1 cellular context compared by ENCODE assay signal in genomic region chr12:121209629-121210572, GRCh38.
TF ChIP-seq lines count a peak whose summit lies in the region.

A gene with protein sequence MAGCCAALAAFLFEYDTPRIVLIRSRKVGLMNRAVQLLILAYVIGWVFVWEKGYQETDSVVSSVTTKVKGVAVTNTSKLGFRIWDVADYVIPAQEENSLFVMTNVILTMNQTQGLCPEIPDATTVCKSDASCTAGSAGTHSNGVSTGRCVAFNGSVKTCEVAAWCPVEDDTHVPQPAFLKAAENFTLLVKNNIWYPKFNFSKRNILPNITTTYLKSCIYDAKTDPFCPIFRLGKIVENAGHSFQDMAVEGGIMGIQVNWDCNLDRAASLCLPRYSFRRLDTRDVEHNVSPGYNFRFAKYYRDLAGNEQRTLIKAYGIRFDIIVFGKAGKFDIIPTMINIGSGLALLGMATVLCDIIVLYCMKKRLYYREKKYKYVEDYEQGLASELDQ (plus strand): TSS chr12:121210129. CDS start chr12:121210165, 36 bp downstream.

TF ChIP-seq in K562, 482 proteins besides CTCF, POLR2A, EP300 and RAD21 (continued from another document and continues in another):
- TF ChIP-seq ZNF277 (CRISPR knock-in tag; IDR thresholded peaks at IDR 0.05; ENCODE audit: borderline replicate concordance) (no peak), EHMT2 (IDR thresholded peaks at IDR 0.05) (no peak), THRAP3 (IDR thresholded peaks at IDR 0.05; ENCODE audit: borderline replicate concordance) (0 out of 2 replicates have a peak, but pooled peaks have one; percentile 21), JUN (IDR thresholded peaks at IDR 0.05; ENCODE audit: borderline replicate concordance, low read depth, low read length) (peak; percentile 3; the same call in 1 of the 2 replicates), JUN (CRISPR knock-in tag; IDR thresholded peaks at IDR 0.05; ENCODE audit: borderline replicate concordance) (peak; percentile 78; the same call in 1 of the 2 replicates), NFE2L1 (tag; IDR thresholded peaks at IDR 0.05; ENCODE audit: borderline replicate concordance, low read depth) (no peak), RBM22 (IDR thresholded peaks at IDR 0.05; ENCODE audit: low read depth, low read length, poor library complexity, severe bottlenecking) (no peak), ZBTB12 (CRISPR knock-in tag; IDR thresholded peaks at IDR 0.05) (peak; percentile 57), ZBTB34 (CRISPR knock-in tag; IDR thresholded peaks at IDR 0.05) (no peak), MTA3 (IDR thresholded peaks at IDR 0.05; ENCODE audit: borderline replicate concordance) (peak; percentile 91), HNRNPH1 (optimal IDR thresholded peaks at IDR 0.05; ENCODE audit: low read depth, low read length) (peak; percentile 42), HEY1 (CRISPR knock-in tag; IDR thresholded peaks at IDR 0.05; ENCODE audit: borderline replicate concordance) (no peak), RBM14 (IDR thresholded peaks at IDR 0.05; ENCODE audit: borderline replicate concordance, insufficient read depth, low read depth, low read length) (0 out of 2 replicates have a peak, but pooled peaks have one; percentile 43), BCL6 (CRISPR knock-in tag; IDR thresholded peaks at IDR 0.05) (no peak), NRF1 (conservative IDR thresholded peaks at IDR 0.05 in 1 of 2, IDR thresholded peaks at IDR 0.05 in 1 of 2) (peak; percentile 47 to 64; a peak in 3 of 4 replicates), HOMEZ (CRISPR knock-in tag; IDR thresholded peaks at IDR 0.05) (no peak), MTA2 (IDR thresholded peaks at IDR 0.05; ENCODE audit: low read depth) (0 out of 2 replicates have a peak, but pooled peaks have one; percentile 6), RCOR1 (IDR thresholded peaks at IDR 0.05; ENCODE audit: borderline replicate concordance in 1 of 2, low read depth in 2 of 2, low read length in 2 of 2) (0 out of 4 replicates have a peak, but pooled peaks of 1 of the 2 experiments have one; percentile 22), NEUROD1 (IDR thresholded peaks at IDR 0.05; ENCODE audit: borderline replicate concordance, low read depth, low read length, partially characterized antibody) (no peak), MAZ (CRISPR knock-in tag; conservative IDR thresholded peaks at IDR 0.05 in 1 of 2, IDR thresholded peaks at IDR 0.05 in 1 of 2) (peak; percentile 95 to 96), CC2D1A (IDR thresholded peaks at IDR 0.05) (peak; percentile 38; the same call in 1 of the 2 replicates), KAT7 (CRISPR knock-in tag; IDR thresholded peaks at IDR 0.05; ENCODE audit: borderline replicate concordance) (no peak), HMGXB4 (CRISPR knock-in tag; IDR thresholded peaks at IDR 0.05) (no peak), LCOR (CRISPR knock-in tag; IDR thresholded peaks at IDR 0.05) (no peak; the same call in 1 of the 2 replicates), ZC3H8 (IDR thresholded peaks at IDR 0.05) (no peak), ZZZ3 (IDR thresholded peaks at IDR 0.05) (no peak), ZFP36 (IDR thresholded peaks at IDR 0.05; ENCODE audit: low read depth, low read length, partially characterized antibody) (peak; percentile 11), MYC (IDR thresholded peaks at IDR 0.05; ENCODE audit: low read depth, low read length) (peak; percentile 74), MYC (CRISPR knock-in tag; IDR thresholded peaks at IDR 0.05; ENCODE audit: borderline replicate concordance, low read depth) (no peak), SMARCA4 (IDR thresholded peaks at IDR 0.05) (0 out of 2 replicates have a peak, but pooled peaks have one; percentile 24), ZNF384 (IDR thresholded peaks at IDR 0.05; ENCODE audit: low read depth, low read length) (peak; percentile 89), TEAD4 (IDR thresholded peaks at IDR 0.05; ENCODE audit: low read length) (no peak), TEAD4 (CRISPR knock-in tag; IDR thresholded peaks at IDR 0.05; ENCODE audit: borderline replicate concordance) (peak; percentile 61; the same call in 1 of the 2 replicates), NFIX (CRISPR knock-in tag; IDR thresholded peaks at IDR 0.05; ENCODE audit: low read depth) (no peak), PRPF4 (IDR thresholded peaks at IDR 0.05; ENCODE audit: insufficient read depth, low read depth, low read length, poor library complexity, severe bottlenecking) (peak; percentile 58), ZNF639 (CRISPR knock-in tag; conservative IDR thresholded peaks at IDR 0.05 in 1 of 2, IDR thresholded peaks at IDR 0.05 in 1 of 2) (peak; percentile 13 to 93; a peak in 2 of 4 replicates), HNRNPK (IDR thresholded peaks at IDR 0.05; ENCODE audit: low read depth, low read length, poor library complexity, severe bottlenecking) (peak; percentile 77), ZNF224 (CRISPR knock-in tag; IDR thresholded peaks at IDR 0.05) (no peak), NONO (IDR thresholded peaks at IDR 0.05; ENCODE audit: low read depth in 2 of 2, low read length in 1 of 2) (peak; percentile 73 to 94), RBBP5 (IDR thresholded peaks at IDR 0.05; ENCODE audit: borderline replicate concordance, insufficient read depth, low read length, poor library complexity, severe bottlenecking) (peak; percentile 97), NR2C1 (IDR thresholded peaks at IDR 0.05) (no peak), NR2C1 (tag; IDR thresholded peaks at IDR 0.05) (peak; percentile 63; the same call in 1 of the 2 replicates), CAMTA2 (CRISPR knock-in tag; conservative IDR thresholded peaks at IDR 0.05) (no peak), SP2 (IDR thresholded peaks at IDR 0.05; ENCODE audit: extremely low read depth, low read depth, low read length, poor library complexity, severe bottlenecking) (peak; percentile 54), CHD4 (IDR thresholded peaks at IDR 0.05; ENCODE audit: insufficient read depth, insufficient replicate concordance, low read depth, low read length, poor library complexity, severe bottlenecking) (no peak), RHOXF2B (CRISPR knock-in tag; conservative IDR thresholded peaks at IDR 0.05) (no peak), WHSC1 (IDR thresholded peaks at IDR 0.05; ENCODE audit: low read length) (no peak), HDAC1 (IDR thresholded peaks at IDR 0.05) (peak in 1 of 2 experiments; percentile 52; a peak in 1 of 4 replicates), BRF2 (IDR thresholded peaks at IDR 0.05; ENCODE audit: borderline replicate concordance, insufficient read depth, insufficient read length) (no peak), TAF1 (IDR thresholded peaks at IDR 0.05; ENCODE audit: control insufficient read depth, extremely low read depth, insufficient read depth, low read length, severe bottlenecking) (peak; percentile 85), MEIS2 (IDR thresholded peaks at IDR 0.05; ENCODE audit: partially characterized antibody) (no peak), LARP7 (IDR thresholded peaks at IDR 0.05) (no peak), KLF13 (tag; IDR thresholded peaks at IDR 0.05; ENCODE audit: borderline replicate concordance, low read depth) (peak; percentile 67; the same call in 1 of the 2 replicates), NCOA2 (IDR thresholded peaks at IDR 0.05; ENCODE audit: partially characterized antibody in 2 of 2) (no peak), FOXK1 (CRISPR knock-in tag; IDR thresholded peaks at IDR 0.05; ENCODE audit: borderline replicate concordance) (no peak)
- TF ChIP-seq, protein P1, sequence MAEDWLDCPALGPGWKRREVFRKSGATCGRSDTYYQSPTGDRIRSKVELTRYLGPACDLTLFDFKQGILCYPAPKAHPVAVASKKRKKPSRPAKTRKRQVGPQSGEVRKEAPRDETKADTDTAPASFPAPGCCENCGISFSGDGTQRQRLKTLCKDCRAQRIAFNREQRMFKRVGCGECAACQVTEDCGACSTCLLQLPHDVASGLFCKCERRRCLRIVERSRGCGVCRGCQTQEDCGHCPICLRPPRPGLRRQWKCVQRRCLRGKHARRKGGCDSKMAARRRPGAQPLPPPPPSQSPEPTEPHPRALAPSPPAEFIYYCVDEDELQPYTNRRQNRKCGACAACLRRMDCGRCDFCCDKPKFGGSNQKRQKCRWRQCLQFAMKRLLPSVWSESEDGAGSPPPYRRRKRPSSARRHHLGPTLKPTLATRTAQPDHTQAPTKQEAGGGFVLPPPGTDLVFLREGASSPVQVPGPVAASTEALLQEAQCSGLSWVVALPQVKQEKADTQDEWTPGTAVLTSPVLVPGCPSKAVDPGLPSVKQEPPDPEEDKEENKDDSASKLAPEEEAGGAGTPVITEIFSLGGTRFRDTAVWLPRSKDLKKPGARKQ (CRISPR knock-in tag; IDR thresholded peaks at IDR 0.05) = 0 out of 2 replicates have a peak, but pooled peaks have one; percentile 40
- TF ChIP-seq, protein P2, sequence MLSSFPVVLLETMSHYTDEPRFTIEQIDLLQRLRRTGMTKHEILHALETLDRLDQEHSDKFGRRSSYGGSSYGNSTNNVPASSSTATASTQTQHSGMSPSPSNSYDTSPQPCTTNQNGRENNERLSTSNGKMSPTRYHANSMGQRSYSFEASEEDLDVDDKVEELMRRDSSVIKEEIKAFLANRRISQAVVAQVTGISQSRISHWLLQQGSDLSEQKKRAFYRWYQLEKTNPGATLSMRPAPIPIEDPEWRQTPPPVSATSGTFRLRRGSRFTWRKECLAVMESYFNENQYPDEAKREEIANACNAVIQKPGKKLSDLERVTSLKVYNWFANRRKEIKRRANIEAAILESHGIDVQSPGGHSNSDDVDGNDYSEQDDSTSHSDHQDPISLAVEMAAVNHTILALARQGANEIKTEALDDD (IDR thresholded peaks at IDR 0.05) = no peak
